12 cellular contexts compared by ENCODE assay signal in genomic region chr19:35484637-35485036, GRCh38. TPM values are rescaled to one million over a fixed set of nuclear protein-coding genes. Genes with fewer than 3 reads are reported as not detected.
DNase-seq lines count a peak whose midpoint lies in the region; ATAC-seq and TF ChIP-seq lines count a peak whose summit lies in the region.
"Had no signal": no experiment of that assay in that cellular context is flagged by ENCODE, and none has a peak within 500 bp of the region (broad histone marks: within the 10 kb centered on the region; RNA-seq: fewer than 3 reads in every experiment).

No MANE protein-coding gene starts in this region.

- peaks cover 16% of the 10 kb centered on the region for H3K27me3 Mint-ChIP-seq in activated T-cell treated with anti-CD3 and anti-CD28 coated beads, Interleukin-2, amount 50 U/mL, for 72 hours (ENCODE audit: low read depth)
- peaks cover 3% of the 10 kb centered on the region for H3K27me3 Mint-ChIP-seq in activated T-helper 17 cell treated with anti-CD3 and anti-CD28 coated beads, Interleukin-2, amount 50 U/mL, for 72 hours

- TF ChIP-seq CTCF in mucosa of descending colon (IDR thresholded peaks at IDR 0.05), result no peak

- H3K36me3 Mint-ChIP-seq in activated T-cell treated with anti-CD3 and anti-CD28 coated beads, Interleukin-2, amount 50 U/mL, for 72 hours (ENCODE audit: insufficient read depth in 2 of 2), result no peaks in the 10 kb centered on the region
- no peaks in the 10 kb centered on the region for H3K36me3 Mint-ChIP-seq in activated T-helper 17 cell treated with anti-CD3 and anti-CD28 coated beads, Interleukin-2, amount 50 U/mL, for 72 hours (ENCODE audit: low read depth)

- peaks cover 16% of the 10 kb centered on the region for H3K4me1 Mint-ChIP-seq in activated T-cell treated with anti-CD3 and anti-CD28 coated beads, Interleukin-2, amount 50 U/mL, for 72 hours (ENCODE audit: low read depth)
- H3K4me1 Mint-ChIP-seq in activated T-helper 17 cell treated with anti-CD3 and anti-CD28 coated beads, Interleukin-2, amount 50 U/mL, for 72 hours, result no peaks in the 10 kb centered on the region

- no peak overlapping the region for H3K4me3 ChIP-seq in mucosa of descending colon
- H3K4me3 ChIP-seq: Peyer's patch, thoracic aorta had no signal

- H3K9me3 ChIP-seq in mucosa of descending colon, result no peaks in the 10 kb centered on the region
- H3K9me3 ChIP-seq: Peyer's patch, thoracic aorta had no signal

- intact Hi-C loops in mucosa of descending colon (cut with DNase I, micrococcal nuclease), result no loop called here

- peaks cover 4% of the 10 kb centered on the region for H3K4me1 ChIP-seq in mucosa of descending colon (ENCODE audit: low read depth)
- H3K4me1 ChIP-seq: Peyer's patch had no signal

- no peaks in the 10 kb centered on the region for H3K36me3 ChIP-seq in mucosa of descending colon (ENCODE audit: low read depth)
- H3K36me3 ChIP-seq: Peyer's patch, thoracic aorta had no signal

- no peaks in the 10 kb centered on the region for H3K9me3 Mint-ChIP-seq in activated T-cell treated with anti-CD3 and anti-CD28 coated beads, Interleukin-2, amount 50 U/mL, for 72 hours
- no peaks in the 10 kb centered on the region for H3K9me3 Mint-ChIP-seq in activated T-helper 17 cell treated with anti-CD3 and anti-CD28 coated beads, Interleukin-2, amount 50 U/mL, for 72 hours

- H3K27ac Mint-ChIP-seq in activated T-cell treated with anti-CD3 and anti-CD28 coated beads, Interleukin-2, amount 50 U/mL, for 72 hours, result no peak overlapping the region
- no peak overlapping the region for H3K27ac Mint-ChIP-seq in activated T-helper 17 cell treated with anti-CD3 and anti-CD28 coated beads, Interleukin-2, amount 50 U/mL, for 72 hours

- ATAC-seq in activated T-cell treated with anti-CD3 and anti-CD28 coated beads, Interleukin-2, amount 50 U/mL, for 72 hours (replicated peaks in 1 of 2), result peak; percentile 55 to 77
- ATAC-seq in GM19452 (IDR thresholded peaks at IDR 0.05; ENCODE audit: unreplicated experiment), result peak; percentile 66
- ATAC-seq in HG03097 (IDR thresholded peaks at IDR 0.05; ENCODE audit: low FRiP score, unreplicated experiment), result peak; percentile 55
- ATAC-seq in mucosa of descending colon, result peak; percentile 25
- ATAC-seq in GM18520 (IDR thresholded peaks at IDR 0.05; ENCODE audit: unreplicated experiment), result no peak
- no peak for ATAC-seq in activated T-helper 17 cell treated with anti-CD3 and anti-CD28 coated beads, Interleukin-2, amount 50 U/mL, for 72 hours (replicated peaks)
- no peak for ATAC-seq in HG03520 (IDR thresholded peaks at IDR 0.05; ENCODE audit: unreplicated experiment)

- H3K4me3 Mint-ChIP-seq in activated T-cell treated with anti-CD3 and anti-CD28 coated beads, Interleukin-2, amount 50 U/mL, for 72 hours, result peak overlapping the region in 1 of 2 donors; percentile 31
- H3K4me3 Mint-ChIP-seq in activated T-helper 17 cell treated with anti-CD3 and anti-CD28 coated beads, Interleukin-2, amount 50 U/mL, for 72 hours, result no peak overlapping the region

- peak; percentile 16 for DNase-seq in activated T-cell treated with anti-CD3 and anti-CD28 coated beads, Interleukin-2, amount 50 U/mL, for 72 hours
- no peak for DNase-seq in activated T-cell treated with anti-CD3 and anti-CD28 coated beads, Interleukin-2, amount 50 U/mL, for 1 hour
- DNase-seq in mucosa of descending colon, result no peak
- DNase-seq: DMS79 treated with DMSO at 0.1 percent for 48 hours, midbrain had no signal

RNA-seq across cellular contexts. Expression of gene KRTDAP, which starts 5.6 kb away (rescaled TPM):
- not detected for total RNA-seq in activated T-cell treated with anti-CD3 and anti-CD28 coated beads, Interleukin-2, amount 50 U/mL, for 72 hours
- not detected for total RNA-seq in mucosa of descending colon
- not detected for total RNA-seq in activated T-helper 17 cell treated with anti-CD3 and anti-CD28 coated beads, Interleukin-2, amount 50 U/mL, for 72 hours
- total RNA-seq: Peyer's patch had no signal

RNA-seq across cellular contexts. Expression of gene DMKN, which starts 28.8 kb away (rescaled TPM):
- total RNA-seq in activated T-cell treated with anti-CD3 and anti-CD28 coated beads, Interleukin-2, amount 50 U/mL, for 72 hours, result 1 to 10 TPM; 3.7 to 7.5 TPM
- total RNA-seq in mucosa of descending colon, result 10 to 100 TPM in 2 of 3 donors, 1 to 10 TPM in 1; 8.2 to 14.3 (median 10.7) TPM
- total RNA-seq in activated T-helper 17 cell treated with anti-CD3 and anti-CD28 coated beads, Interleukin-2, amount 50 U/mL, for 72 hours, result 1 to 10 TPM in 1 of 2 donors, under 1 TPM in 1; 0.11 to 1.7 TPM

RNA-seq across cellular contexts. Expression of gene FFAR2, which starts 36.6 kb away (rescaled TPM):
- total RNA-seq in activated T-cell treated with anti-CD3 and anti-CD28 coated beads, Interleukin-2, amount 50 U/mL, for 72 hours, result not detected
- 1 to 10 TPM in 1 of 3 donors, under 1 TPM in 2; 0.32 to 1.4 (median 0.32) TPM for total RNA-seq in mucosa of descending colon
- not detected for total RNA-seq in activated T-helper 17 cell treated with anti-CD3 and anti-CD28 coated beads, Interleukin-2, amount 50 U/mL, for 72 hours

RNA-seq across cellular contexts. Expression of gene SBSN, which starts 43.5 kb away (rescaled TPM):
- under 1 TPM in 1 of 2 donors, not detected in 1; 0.21 TPM for total RNA-seq in activated T-cell treated with anti-CD3 and anti-CD28 coated beads, Interleukin-2, amount 50 U/mL, for 72 hours
- total RNA-seq in mucosa of descending colon, result not detected
- not detected for total RNA-seq in activated T-helper 17 cell treated with anti-CD3 and anti-CD28 coated beads, Interleukin-2, amount 50 U/mL, for 72 hours

RNA-seq across cellular contexts. Expression of gene GAPDHS, which starts 48.6 kb away (rescaled TPM):
- total RNA-seq in activated T-cell treated with anti-CD3 and anti-CD28 coated beads, Interleukin-2, amount 50 U/mL, for 72 hours, result not detected
- total RNA-seq in mucosa of descending colon, result not detected
- total RNA-seq in activated T-helper 17 cell treated with anti-CD3 and anti-CD28 coated beads, Interleukin-2, amount 50 U/mL, for 72 hours, result not detected
- total RNA-seq: thoracic aorta had no signal

Comparison
In these comparisons a context has a peak if more than half of its experiments do, and no peak if none do; other contexts are left out.
1. DNase-seq: peak in activated T-cell treated with anti-CD3 and anti-CD28 coated beads, Interleukin-2, amount 50 U/mL, for 72 hours (2 of 2); none in activated T-cell treated with anti-CD3 and anti-CD28 coated beads, Interleukin-2, amount 50 U/mL, for 1 hour (single experiment) and mucosa of descending colon (0 of 3).
2. ATAC-seq: peak in activated T-cell treated with anti-CD3 and anti-CD28 coated beads, Interleukin-2, amount 50 U/mL, for 72 hours (2 of 2), GM19452 (single experiment), HG03097 (single experiment) and mucosa of descending colon (single experiment); none in GM18520 (single experiment), activated T-helper 17 cell treated with anti-CD3 and anti-CD28 coated beads, Interleukin-2, amount 50 U/mL, for 72 hours (single experiment) and HG03520 (single experiment).